Comparison of ENCODE assay signal across 13 cellular contexts in the genomic region with DNA sequence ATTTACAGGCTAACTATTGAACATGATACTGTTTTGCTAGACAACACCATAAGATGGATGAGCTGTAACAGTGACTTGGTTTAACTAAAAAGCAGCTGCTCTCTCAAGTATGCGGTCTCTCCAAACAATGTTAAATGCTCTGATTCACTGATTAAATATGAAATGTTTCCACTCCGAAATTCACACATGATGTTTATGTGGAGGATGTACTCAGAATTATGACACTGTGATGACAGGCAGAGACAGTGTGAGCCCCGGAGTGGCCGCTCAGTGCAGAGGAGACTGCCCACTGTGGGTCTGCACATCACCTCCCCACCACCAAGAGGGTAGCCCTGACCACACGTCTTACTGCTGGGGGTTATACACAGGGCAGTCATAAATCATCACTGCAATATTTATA.
A peak's percentile ranks its signal among the peaks of the same experiment; 100 is the strongest.
DNase-seq lines count a peak whose midpoint lies in the region; ATAC-seq and TF ChIP-seq lines count a peak whose summit lies in the region.
"Had no signal": no experiment of that assay in that cellular context is flagged by ENCODE, and none has a peak within 500 bp of the region (broad histone marks: within the 10 kb centered on the region; RNA-seq: fewer than 3 reads in every experiment).

No MANE protein-coding gene starts in this region.

- H3K79me1 ChIP-seq in mesenchymal stem cell (replicated peaks; ENCODE audit: low read length, poor library complexity, severe bottlenecking), result no peaks in the 10 kb centered on the region

- H2AK5ac ChIP-seq in mesenchymal stem cell (ENCODE audit: low read length, severe bottlenecking), result no peak overlapping the region

- no peak overlapping the region for H2BK15ac ChIP-seq in mesenchymal stem cell (ENCODE audit: low read depth, poor library complexity, severe bottlenecking)

- in situ Hi-C loops in ACHN (cut with HindIII; ENCODE audit: low pct_ligation_motif_present, low pct_unique_long_range_greater_than_20kb, low sequenced_read_pairs) (no loop called here), brain microvascular endothelial cell (cut with HindIII; ENCODE audit: low pct_ligation_motif_present, low sequenced_read_pairs) (no loop called here)

- no peak overlapping the region for H2BK12ac ChIP-seq in mesenchymal stem cell (ENCODE audit: low read length in 2 of 2)

- H2AFZ ChIP-seq in mesenchymal stem cell (ENCODE audit: low read depth, low read length) (no peak overlapping the region), Karpas-422 (ENCODE audit: low read length) (no peak overlapping the region)

- H4K91ac ChIP-seq in mesenchymal stem cell (ENCODE audit: low read length), result no peak overlapping the region

- no peak for ATAC-seq in HG02623 (IDR thresholded peaks at IDR 0.05; ENCODE audit: unreplicated experiment)
- ATAC-seq: activated naive CD8-positive, alpha-beta T cell treated with anti-CD3 and anti-CD28 coated beads, Interleukin-2, amount 50 U/mL, for 24 hours; psoas muscle; upper lobe of right lung had no signal

- no peak for TF ChIP-seq POLR2A in spleen (IDR thresholded peaks at IDR 0.05)

- 11% methylated on average over 5 of the region's 5 CpGs for WGBS in mesenchymal stem cell
- WGBS in spleen, 5 donors, result 70 to 77% (median 74%) methylated on average over 5 of the region's 5 CpGs

- no peaks in the 10 kb centered on the region for H4K20me1 ChIP-seq in Karpas-422 (ENCODE audit: insufficient read depth, low read depth, low read length)

- H3K4me2 ChIP-seq in mesenchymal stem cell (ENCODE audit: low read length, poor library complexity, severe bottlenecking) (no peak overlapping the region), Karpas-422 (ENCODE audit: low read depth, low read length, poor library complexity, severe bottlenecking) (no peak overlapping the region)

- H3K23ac ChIP-seq in mesenchymal stem cell (ENCODE audit: low read length in 2 of 2), result no peak overlapping the region

- peak; percentile 71 for DNase-seq in ACHN
- DNase-seq in HT1080 (ENCODE audit: low read depth), result peak; percentile 84
- DNase-seq in brain microvascular endothelial cell, result peak; percentile 94
- peak; percentile 79 for DNase-seq in mesenchymal stem cell
- no peak for DNase-seq in NCI-H2107 (lab: John Stamatoyannopoulos, UW)
- no peak for DNase-seq in Karpas-422
- no peak for DNase-seq in spleen
- DNase-seq: activated naive CD8-positive, alpha-beta T cell treated with anti-CD3 and anti-CD28 coated beads, Interleukin-2, amount 50 U/mL, for 24 hours; NCI-H1105 treated with DMSO at 0.1 percent for 48 hours; NK-92 treated with Interleukin-12 subunit alpha and Interleukin-12 subunit beta, amount 100 ng/mL, for 24 hours; psoas muscle; upper lobe of right lung had no signal

- H2BK5ac ChIP-seq in mesenchymal stem cell (ENCODE audit: low read depth, low read length, poor library complexity, severe bottlenecking), result no peak overlapping the region

- H2BK120ac ChIP-seq in mesenchymal stem cell (ENCODE audit: low read depth, low read length), result no peak overlapping the region

- H3K36me3 ChIP-seq in brain microvascular endothelial cell (replicated peaks) (no peaks in the 10 kb centered on the region), mesenchymal stem cell (ENCODE audit: control insufficient read depth in 1 of 2, insufficient read depth in 2 of 2, low read depth in 1 of 2, low read length in 2 of 2) (peaks cover 2 to 26% of the 10 kb centered on the region in 2 experiments), Karpas-422 (ENCODE audit: insufficient read depth, low read length) (no peaks in the 10 kb centered on the region), spleen (peaks cover 3 to 98% (median 19%) of the 10 kb centered on the region in 6 donors)
- H3K36me3 ChIP-seq: upper lobe of right lung had no signal

- no peak overlapping the region for H3K14ac ChIP-seq in mesenchymal stem cell (ENCODE audit: low read length in 2 of 2)

- intact Hi-C loops in spleen (cut with DNase I; ENCODE audit: low total_unique reads), result no loop called here

- H3K4me1 ChIP-seq in mesenchymal stem cell (ENCODE audit: control insufficient read depth, insufficient read depth, low read depth, low read length) (peaks cover 11% of the 10 kb centered on the region), Karpas-422 (ENCODE audit: low read length) (no peaks in the 10 kb centered on the region), spleen (no peaks in the 10 kb centered on the region)
- H3K4me1 ChIP-seq: psoas muscle, upper lobe of right lung had no signal

- TF ChIP-seq CTCF in brain microvascular endothelial cell (IDR thresholded peaks at IDR 0.05; ENCODE audit: low read depth, low read length, missing control alignments) (no peak), spleen (IDR thresholded peaks at IDR 0.05 in 8 of 11, conservative IDR thresholded peaks at IDR 0.05 in 3 of 11) (no peak)

- no peaks in the 10 kb centered on the region for H3K79me2 ChIP-seq in Karpas-422 (ENCODE audit: low read length)

- H4K8ac ChIP-seq in mesenchymal stem cell (ENCODE audit: low read length), result peak overlapping the region; percentile 66

- H3K27me3 ChIP-seq in brain microvascular endothelial cell (replicated peaks) (no peaks in the 10 kb centered on the region), mesenchymal stem cell (ENCODE audit: control insufficient read depth in 1 of 2, insufficient read depth in 1 of 2, low read length in 2 of 2) (no peaks in the 10 kb centered on the region), Karpas-422 (ENCODE audit: low read length) (no peaks in the 10 kb centered on the region), spleen (replicated peaks in 1 of 7) (no peaks in the 10 kb centered on the region)
- H3K27me3 ChIP-seq: upper lobe of right lung had no signal

- H3K4me3 ChIP-seq in brain microvascular endothelial cell (ENCODE audit: low read depth, low read length), result no peak overlapping the region
- no peak overlapping the region for H3K4me3 ChIP-seq in mesenchymal stem cell (ENCODE audit: insufficient read depth in 1 of 2, low read depth in 1 of 2, low read length in 2 of 2)
- no peak overlapping the region for H3K4me3 ChIP-seq in Karpas-422 (ENCODE audit: low read length)
- no peak overlapping the region for H3K4me3 ChIP-seq in spleen
- H3K4me3 ChIP-seq: psoas muscle, upper lobe of right lung had no signal

- peak overlapping the region; percentile 31 for H3K9ac ChIP-seq in mesenchymal stem cell (ENCODE audit: low read length)
- H3K9ac ChIP-seq in Karpas-422 (ENCODE audit: low read length), result no peak overlapping the region

- no peaks in the 10 kb centered on the region for H3K9me2 ChIP-seq in Karpas-422 (replicated peaks; ENCODE audit: insufficient read depth, low read length)

- peak overlapping the region; percentile 73 for H3K27ac ChIP-seq in brain microvascular endothelial cell
- peak overlapping the region; percentile 20 for H3K27ac ChIP-seq in mesenchymal stem cell (ENCODE audit: low read length, poor library complexity, severe bottlenecking)
- H3K27ac ChIP-seq in Karpas-422 (ENCODE audit: low read length), result no peak overlapping the region
- no peak overlapping the region for H3K27ac ChIP-seq in spleen
- H3K27ac ChIP-seq: psoas muscle, upper lobe of right lung had no signal

- no peak overlapping the region for H3K4ac ChIP-seq in mesenchymal stem cell (ENCODE audit: low read depth in 1 of 2, low read length in 2 of 2)

- H3K18ac ChIP-seq in mesenchymal stem cell (ENCODE audit: low read depth in 1 of 2, low read length in 2 of 2), result no peak overlapping the region

- no peaks in the 10 kb centered on the region for H3K9me3 ChIP-seq in mesenchymal stem cell (ENCODE audit: control insufficient read depth, low read length)
- H3K9me3 ChIP-seq in Karpas-422 (ENCODE audit: low read length), result no peaks in the 10 kb centered on the region
- H3K9me3 ChIP-seq in spleen, result no peaks in the 10 kb centered on the region
- H3K9me3 ChIP-seq: psoas muscle, upper lobe of right lung had no signal

Comparison
In these comparisons a context has a peak if more than half of its experiments do, and no peak if none do; other contexts are left out.
1. DNase-seq: peak in ACHN (single experiment), HT1080 (single experiment), brain microvascular endothelial cell (single experiment) and mesenchymal stem cell (single experiment); none in NCI-H2107 (single experiment), Karpas-422 (single experiment) and spleen (single experiment).
2. H3K27ac ChIP-seq: peak in brain microvascular endothelial cell (single experiment) and mesenchymal stem cell (single experiment); none in Karpas-422 (single experiment) and spleen (0 of 8).